ENCODE assay signal across 19 cellular contexts in the genomic region with DNA sequence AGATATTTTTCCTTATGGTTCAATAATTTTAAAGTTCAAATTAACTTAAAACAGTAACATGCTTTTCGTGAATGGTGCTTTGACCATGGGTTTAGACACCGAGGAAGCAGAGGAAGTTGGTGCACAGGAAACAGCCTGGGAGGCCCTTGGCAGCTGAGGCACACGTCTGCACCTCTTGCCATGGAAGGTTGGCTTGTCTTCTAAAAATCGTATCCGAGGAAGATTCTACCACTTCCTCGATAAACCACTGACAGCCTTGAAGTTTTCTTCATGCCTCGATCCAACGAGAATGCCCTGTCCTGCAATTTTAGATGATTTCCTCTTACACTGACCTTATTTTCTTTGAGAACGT. TPM values are rescaled to one million over a fixed set of nuclear protein-coding genes. Genes with fewer than 3 reads are reported as not detected.
A peak's percentile ranks its signal among the peaks of the same experiment; 100 is the strongest.
DNase-seq lines count a peak whose midpoint lies in the region; ATAC-seq and TF ChIP-seq lines count a peak whose summit lies in the region.
"Had no signal": no experiment of that assay in that cellular context is flagged by ENCODE, and none has a peak within 500 bp of the region (broad histone marks: within the 10 kb centered on the region; RNA-seq: fewer than 3 reads in every experiment).

No MANE protein-coding gene starts in this region.

- no peak for ATAC-seq in stimulated activated naive CD8-positive, alpha-beta T cell treated with anti-CD3 and anti-CD28 coated beads, Interleukin-15, Interleukin-2, amounts not matched to agents 100 U/mL and 50 U/mL, for 24 hours
- peak; percentile 48 for ATAC-seq in activated CD8-positive, alpha-beta T cell treated with anti-CD3 and anti-CD28 coated beads for 36 hours
- ATAC-seq in GM18498 (IDR thresholded peaks at IDR 0.05; ENCODE audit: unreplicated experiment), result no peak
- ATAC-seq: left ventricle myocardium superior had no signal

- CTCF ChIA-PET in activated CD8-positive, alpha-beta T cell treated with anti-CD3 and anti-CD28 coated beads for 36 hours (lab: Charles Lee), result interaction anchor here (1.2 kb wide), 1 partner anchor 9 kb away, joined by 4 read pairs; no protein-coding TSS in a partner anchor

- intact Hi-C loops in activated CD8-positive, alpha-beta T cell treated with anti-CD3 and anti-CD28 coated beads for 36 hours (cut with micrococcal nuclease), result no loop called here

- H3K27me3 Mint-ChIP-seq in stimulated activated naive CD8-positive, alpha-beta T cell treated with anti-CD3 and anti-CD28 coated beads, Interleukin-15, Interleukin-2, amounts not matched to agents 100 ng/mL and 50 ng/mL, for 24 hours, result peaks cover 8% of the 10 kb centered on the region
- H3K27me3 Mint-ChIP-seq in activated CD8-positive, alpha-beta T cell treated with anti-CD3 and anti-CD28 coated beads for 36 hours, result no peaks in the 10 kb centered on the region

- H3K9me3 Mint-ChIP-seq in stimulated activated naive CD8-positive, alpha-beta T cell treated with anti-CD3 and anti-CD28 coated beads, Interleukin-15, Interleukin-2, amounts not matched to agents 100 ng/mL and 50 ng/mL, for 24 hours, result no peaks in the 10 kb centered on the region
- H3K9me3 Mint-ChIP-seq in activated CD8-positive, alpha-beta T cell treated with anti-CD3 and anti-CD28 coated beads for 36 hours, result peaks cover 7% of the 10 kb centered on the region

- POLR2A ChIA-PET in activated CD8-positive, alpha-beta T cell treated with anti-CD3 and anti-CD28 coated beads for 36 hours (lab: Charles Lee), result interaction anchor here (0.7 to 1.7 kb wide), 2 partner anchors 10 to 12 kb away, joined by 4 read pairs; partner anchors contain the start of gene DLL1

- in situ Hi-C loops in GM13977 (cut with MboI; ENCODE audit: low pct_unique_long_range_greater_than_20kb, low sequenced_read_pairs, unreplicated experiment), result no loop called here

- no peak for TF ChIP-seq CTCF in activated CD8-positive, alpha-beta T cell treated with anti-CD3 and anti-CD28 coated beads for 36 hours (IDR thresholded peaks at IDR 0.05)
- no peak for TF ChIP-seq CTCF in GM13977 (IDR thresholded peaks at IDR 0.05; ENCODE audit: extremely low read depth, insufficient read depth, missing control alignments)

- no peak for DNase-seq in stimulated activated naive CD8-positive, alpha-beta T cell treated with anti-CD3 and anti-CD28 coated beads, Interleukin-15, Interleukin-2, amounts not matched to agents 100 U/mL and 50 U/mL, for 24 hours
- DNase-seq in Kasumi-1 (lab: John Stamatoyannopoulos, UW), result peak; percentile 71 to 80
- no peak for DNase-seq in activated CD8-positive, alpha-beta T cell treated with anti-CD3 and anti-CD28 coated beads for 36 hours
- no peak for DNase-seq in NCI-H2107 (lab: John Stamatoyannopoulos, UW)
- DNase-seq in cerebellar nuclear complex (lab: John Stamatoyannopoulos, UW), result no peak
- no peak for DNase-seq in GM13977 (ENCODE audit: low spot score)
- DNase-seq: activated CD4-positive, CD25-positive, alpha-beta regulatory T cell treated with anti-CD3 and anti-CD28 coated beads, Interleukin-2, amount 50 U/mL, for 72 hours; Calu3; GM23248; left ventricle myocardium superior; NCI-H1436 treated with DMSO at 0.1 percent for 48 hours; NCI-H2171 treated with DMSO at 0.1 percent for 48 hours; occipital lobe; retina; stimulated activated CD4-positive, alpha-beta T cell treated with anti-CD3 and anti-CD28 coated beads, Interleukin-12 subunit alpha, Interleukin-12 subunit beta, amount 100 ng/mL, for 4 hours; T-helper 9 cell; thyroid gland had no signal

- peak overlapping the region; percentile 71 for H3K27ac Mint-ChIP-seq in stimulated activated naive CD8-positive, alpha-beta T cell treated with anti-CD3 and anti-CD28 coated beads, Interleukin-15, Interleukin-2, amounts not matched to agents 100 ng/mL and 50 ng/mL, for 24 hours
- H3K27ac Mint-ChIP-seq in activated CD8-positive, alpha-beta T cell treated with anti-CD3 and anti-CD28 coated beads for 36 hours, result peak overlapping the region; percentile 77

- peaks cover 37% of the 10 kb centered on the region for H3K4me1 Mint-ChIP-seq in stimulated activated naive CD8-positive, alpha-beta T cell treated with anti-CD3 and anti-CD28 coated beads, Interleukin-15, Interleukin-2, amounts not matched to agents 100 ng/mL and 50 ng/mL, for 24 hours (ENCODE audit: low read depth)
- peaks cover 29% of the 10 kb centered on the region for H3K4me1 Mint-ChIP-seq in activated CD8-positive, alpha-beta T cell treated with anti-CD3 and anti-CD28 coated beads for 36 hours (ENCODE audit: low read depth)

- H3K4me3 Mint-ChIP-seq in stimulated activated naive CD8-positive, alpha-beta T cell treated with anti-CD3 and anti-CD28 coated beads, Interleukin-15, Interleukin-2, amounts not matched to agents 100 ng/mL and 50 ng/mL, for 24 hours, result no peak overlapping the region
- no peak overlapping the region for H3K4me3 Mint-ChIP-seq in activated CD8-positive, alpha-beta T cell treated with anti-CD3 and anti-CD28 coated beads for 36 hours

- H3K36me3 Mint-ChIP-seq in stimulated activated naive CD8-positive, alpha-beta T cell treated with anti-CD3 and anti-CD28 coated beads, Interleukin-15, Interleukin-2, amounts not matched to agents 100 ng/mL and 50 ng/mL, for 24 hours (ENCODE audit: low read depth), result peaks cover 8% of the 10 kb centered on the region
- H3K36me3 Mint-ChIP-seq in activated CD8-positive, alpha-beta T cell treated with anti-CD3 and anti-CD28 coated beads for 36 hours (ENCODE audit: low read depth), result peaks cover 3% of the 10 kb centered on the region

RNA-seq across cellular contexts. Expression of gene DLL1, which starts 12.2 kb away (rescaled TPM):
- 1 to 10 TPM; 1.9 to 2.4 TPM for total RNA-seq in activated CD8-positive, alpha-beta T cell treated with anti-CD3 and anti-CD28 coated beads for 36 hours

RNA-seq across cellular contexts. Expression of gene FAM120B, which starts 27.8 kb away (rescaled TPM):
- 10 to 100 TPM; 19.0 to 19.5 TPM for total RNA-seq in activated CD8-positive, alpha-beta T cell treated with anti-CD3 and anti-CD28 coated beads for 36 hours

Comparison
In these comparisons a context has a peak if more than half of its experiments do, and no peak if none do; other contexts are left out.
1. DNase-seq: peak in Kasumi-1 (2 of 2); none in stimulated activated naive CD8-positive, alpha-beta T cell treated with anti-CD3 and anti-CD28 coated beads, Interleukin-15, Interleukin-2, amounts not matched to agents 100 U/mL and 50 U/mL, for 24 hours (single experiment), activated CD8-positive, alpha-beta T cell treated with anti-CD3 and anti-CD28 coated beads for 36 hours (single experiment), NCI-H2107 (single experiment), cerebellar nuclear complex (0 of 2) and GM13977 (single experiment).